ENCODE assay signal across 26 cellular contexts in the genomic region with DNA sequence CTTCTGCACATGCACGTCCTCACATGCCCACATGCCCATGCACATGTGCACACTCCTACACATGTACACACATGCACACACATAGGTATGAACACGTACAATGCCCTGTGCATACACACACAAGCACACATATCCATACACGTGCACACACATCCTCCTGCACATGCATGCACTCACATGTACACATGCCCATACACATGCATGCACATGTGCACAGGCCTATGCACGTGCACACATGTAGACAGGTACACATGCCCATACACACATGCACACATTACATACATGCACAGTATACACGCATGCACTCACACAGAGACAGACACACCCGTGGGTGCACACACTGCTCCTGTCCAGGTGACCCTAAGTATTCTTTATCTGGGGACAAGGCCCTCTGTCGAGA. TPM values are rescaled to one million over a fixed set of nuclear protein-coding genes. Genes with fewer than 3 reads are reported as not detected.
DNase-seq lines count a peak whose midpoint lies in the region; ATAC-seq and FAIRE-seq lines count a peak whose summit lies in the region.
"Had no signal": no experiment of that assay in that cellular context is flagged by ENCODE, and none has a peak within 500 bp of the region (broad histone marks: within the 10 kb centered on the region; RNA-seq: fewer than 3 reads in every experiment).

No MANE protein-coding gene starts in this region.

- peak overlapping the region in 1 of 2 donors; percentile 21 for H3K4me3 ChIP-seq in neuronal stem cell (ENCODE audit: low read length in 2 of 2)
- H3K4me3 ChIP-seq: left lung, sigmoid colon, tibial artery had no signal

- WGBS in neuronal stem cell (ENCODE audit: extremely low coverage in 2 of 2, insufficient read length in 2 of 2, insufficient replicate concordance in 1 of 2), 2 donors = no CpG with 5 or more reads among the region's 7 CpGs

- no peak overlapping the region for H3K4me2 ChIP-seq in neuronal stem cell (ENCODE audit: insufficient read depth, low read length, poor library complexity, severe bottlenecking)

- no peaks in the 10 kb centered on the region for H3K27me3 ChIP-seq in neuronal stem cell (ENCODE audit: control insufficient read depth in 3 of 3, insufficient read depth in 3 of 3, low read depth in 1 of 3, low read length in 3 of 3)
- H3K27me3 ChIP-seq: left lung, sigmoid colon, tibial artery had no signal

- H2AK5ac ChIP-seq in neuronal stem cell (ENCODE audit: low read depth, low read length) = no peak overlapping the region

- H3K79me1 ChIP-seq in neuronal stem cell (ENCODE audit: low read depth, low read length) = peaks cover 4% of the 10 kb centered on the region

- peak overlapping the region; percentile 50 for H3K23ac ChIP-seq in neuronal stem cell (ENCODE audit: low read depth, low read length, poor library complexity)

- peak overlapping the region; percentile 87 for H3K14ac ChIP-seq in neuronal stem cell (ENCODE audit: low read length)

- no peak overlapping the region for H2AFZ ChIP-seq in neuronal stem cell (ENCODE audit: low read length)
- H2AFZ ChIP-seq: parathyroid adenoma had no signal

- peak overlapping the region; percentile 45 for H4K8ac ChIP-seq in neuronal stem cell (ENCODE audit: low read depth, low read length)

- H2BK12ac ChIP-seq in neuronal stem cell (ENCODE audit: low read length) = no peak overlapping the region

- H2BK15ac ChIP-seq in neuronal stem cell (ENCODE audit: low read length) = no peak overlapping the region

- peak; percentile 92 for FAIRE-seq in HTR-8/SVneo (lab: Jason Lieb, UNC)
- FAIRE-seq: D721Med had no signal

- H3K9me3 ChIP-seq in neuronal stem cell (replicated peaks in 1 of 2; ENCODE audit: control insufficient read depth in 2 of 2, insufficient read depth in 1 of 2, low read depth in 1 of 2, low read length in 2 of 2) = peaks cover 3 to 15% of the 10 kb centered on the region in 2 donors
- H3K9me3 ChIP-seq: sigmoid colon had no signal

- no peak for ATAC-seq in GM21619 (IDR thresholded peaks at IDR 0.05; ENCODE audit: unreplicated experiment)
- no peak for ATAC-seq in HG02884 (IDR thresholded peaks at IDR 0.05; ENCODE audit: unreplicated experiment)
- ATAC-seq: activated CD4-positive, CD25-positive, alpha-beta regulatory T cell treated with anti-CD3 and anti-CD28 coated beads, Interleukin-2, amount 50 U/mL, for 24 hours; activated naive CD4-positive, alpha-beta T cell treated with anti-CD3 and anti-CD28 coated beads, Interleukin-2, amount 50 U/mL, for 72 hours; activated T-helper 17 cell treated with anti-CD3 and anti-CD28 coated beads, Interleukin-2, amount 50 U/mL, for 72 hours; left lung; stimulated activated naive CD8-positive, alpha-beta T cell treated with anti-CD3 and anti-CD28 coated beads, Interleukin-15, amount 100 ng/mL, for 72 hours had no signal

- no peak overlapping the region for H2BK5ac ChIP-seq in neuronal stem cell (ENCODE audit: low read length)

- H3K36me3 ChIP-seq in neuronal stem cell (replicated peaks in 1 of 2; ENCODE audit: control insufficient read depth in 2 of 2, insufficient read depth in 2 of 2, low read length in 2 of 2) = peaks cover 18 to 19% of the 10 kb centered on the region in 2 donors

- DNase-seq in Daoy (ENCODE audit: low read depth) (peak; percentile 3), HTR-8/SVneo (ENCODE audit: insufficient read length, low spot score) (no peak), fibroblast of gingiva (ENCODE audit: low read depth) (peak; percentile 27), neuronal stem cell (ENCODE audit: low spot score) (no peak), SKM-1 treated with dmso at 0.1 percent for 144 hours (lab: John Stamatoyannopoulos, UW; ENCODE audit: unreplicated experiment) (no peak), HUDEP-2 (lab: John Stamatoyannopoulos, UW; ENCODE audit: unreplicated experiment in 76 of 76) (no peak)
- DNase-seq: anterior cingulate cortex; EL; immature natural killer cell; naive B cell; NCI-H1417 treated with DMSO at 0.1 percent for 48 hours; NCI-H2081 treated with DMSO at 0.1 percent for 48 hours; OCI-M1; SHP77; stimulated activated naive CD8-positive, alpha-beta T cell treated with anti-CD3 and anti-CD28 coated beads, Interleukin-15, amount 100 ng/mL, for 72 hours; SW 1271; tibial artery had no signal

- no peak overlapping the region for H2BK120ac ChIP-seq in neuronal stem cell (ENCODE audit: low read depth, low read length)

- no peak overlapping the region for H4K91ac ChIP-seq in neuronal stem cell (ENCODE audit: low read depth, low read length, poor library complexity)

- peak overlapping the region; percentile 62 for H3K18ac ChIP-seq in neuronal stem cell (ENCODE audit: low read length)

- no peak overlapping the region for H3K27ac ChIP-seq in neuronal stem cell (replicated peaks; ENCODE audit: low read length)
- H3K27ac ChIP-seq: left lung, parathyroid adenoma, sigmoid colon, tibial artery had no signal

- peaks cover 7 to 11% of the 10 kb centered on the region in 2 donors for H3K4me1 ChIP-seq in neuronal stem cell (ENCODE audit: control insufficient read depth in 2 of 2, insufficient read depth in 1 of 2, low read depth in 1 of 2, low read length in 2 of 2)
- H3K4me1 ChIP-seq: left lung, parathyroid adenoma, sigmoid colon, tibial artery had no signal

- H3K4ac ChIP-seq in neuronal stem cell (ENCODE audit: low read length) = no peak overlapping the region

- peak overlapping the region; percentile 73 for H3K9ac ChIP-seq in neuronal stem cell (ENCODE audit: low read depth, low read length, poor library complexity)
- H3K9ac ChIP-seq: parathyroid adenoma had no signal

RNA-seq across cellular contexts. Expression of gene GPC1, which starts 34.3 kb away (rescaled TPM):
- 9.7 and 20.1 TPM in 2 replicates for total RNA-seq in Daoy (2014; rRNA removed; shearing (Covaris generic))
- 78.0 TPM for polyA plus RNA-seq in neuronal stem cell (2013, experiment 1 of 2)
- 77.4 TPM for polyA plus RNA-seq in neuronal stem cell (2013, experiment 2 of 2)
- polyA plus RNA-seq: immature natural killer cell had no signal

Comparison
In these comparisons a context has a peak if more than half of its experiments do, and no peak if none do; other contexts are left out.
1. DNase-seq: peak in Daoy (single experiment) and fibroblast of gingiva (single experiment); none in HTR-8/SVneo (single experiment), neuronal stem cell (single experiment), SKM-1 treated with dmso at 0.1 percent for 144 hours (single experiment) and HUDEP-2 (0 of 76).